Comparison of ENCODE assay signal across 25 cellular contexts in the genomic region with DNA sequence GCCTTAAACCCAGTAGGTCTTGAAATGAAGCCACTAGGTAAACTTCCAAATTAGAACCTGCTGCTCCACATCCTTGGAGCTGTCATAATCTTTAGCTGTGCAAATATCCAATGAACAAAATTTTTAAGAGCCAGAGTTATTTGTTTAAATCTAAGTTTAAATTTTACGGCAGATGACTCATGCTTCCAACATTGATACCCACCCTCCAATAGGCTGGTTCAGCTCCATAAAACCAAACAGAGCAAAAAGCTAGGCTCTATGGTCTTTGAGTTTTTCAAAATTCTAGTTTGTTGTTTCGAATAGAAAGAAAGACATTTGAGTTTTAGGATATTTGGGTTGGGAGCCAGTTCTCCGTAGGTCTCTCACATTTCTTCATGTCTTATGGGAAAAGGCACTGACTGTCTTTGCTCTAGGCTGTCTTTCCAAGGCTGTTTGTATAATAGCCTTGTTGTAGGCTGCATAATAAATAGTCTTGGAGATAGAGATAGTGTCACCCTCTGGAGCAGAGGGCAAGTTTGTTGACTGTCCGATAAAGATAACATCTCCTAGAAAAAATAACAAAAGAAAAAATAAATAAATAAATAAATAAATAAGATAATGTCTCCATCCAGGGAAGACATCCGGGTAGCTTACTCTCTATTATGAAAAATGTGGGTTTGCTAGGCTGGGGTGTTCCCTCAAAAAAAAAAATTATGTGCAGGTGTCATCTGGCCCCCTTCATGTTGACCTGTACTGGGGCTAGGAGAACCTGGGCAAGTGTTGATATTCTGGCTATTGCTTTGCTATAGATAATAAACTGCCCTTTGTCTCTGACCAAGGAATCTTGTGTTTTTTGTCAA.
"Had no signal": no experiment of that assay in that cellular context is flagged by ENCODE, and none has a peak within 500 bp of the region (broad histone marks: within the 10 kb centered on the region; RNA-seq: fewer than 3 reads in every experiment).

No MANE protein-coding gene starts in this region.

- H3K27ac Mint-ChIP-seq: activated CD4-positive, alpha-beta memory T cell treated with anti-CD3 and anti-CD28 coated beads for 36 hours; activated CD4-positive, alpha-beta T cell treated with anti-CD3 and anti-CD28 coated beads for 36 hours; activated naive CD8-positive, alpha-beta T cell treated with anti-CD3 and anti-CD28 coated beads, Interleukin-2, amount 10 ng/mL, durations not matched to agents 7 days and 5 days; mesothelial cell of epicardium; natural killer cell; stimulated activated naive CD8-positive, alpha-beta T cell treated with anti-CD3 and anti-CD28 coated beads, Interleukin-15, Interleukin-2, amounts not matched to agents 100 ng/mL and 50 ng/mL, for 24 hours; WTC11 had no signal

- H3K27ac ChIP-seq: coronary artery, esophagus squamous epithelium, gastroesophageal sphincter, psoas muscle, right atrium auricular region, transverse colon, vagina had no signal

- H3K27me3 ChIP-seq: esophagus squamous epithelium, gastroesophageal sphincter, right atrium auricular region, transverse colon, vagina had no signal

- H3K4me3 ChIP-seq: coronary artery, esophagus squamous epithelium, gastroesophageal sphincter, psoas muscle, right atrium auricular region, transverse colon, vagina had no signal

- ATAC-seq: activated CD4-positive, alpha-beta T cell treated with anti-CD3 and anti-CD28 coated beads for 36 hours; gastroesophageal sphincter; left ventricle myocardium superior; natural killer cell; psoas muscle; WTC11 had no signal

- H3K9me3 ChIP-seq: esophagus squamous epithelium, gastroesophageal sphincter, psoas muscle, right atrium auricular region, transverse colon, vagina had no signal

- H3K9me3 Mint-ChIP-seq: activated CD4-positive, alpha-beta memory T cell treated with anti-CD3 and anti-CD28 coated beads for 36 hours; activated naive CD8-positive, alpha-beta T cell treated with anti-CD3 and anti-CD28 coated beads, Interleukin-2, amount 10 ng/mL, durations not matched to agents 7 days and 5 days; natural killer cell; stimulated activated naive CD8-positive, alpha-beta T cell treated with anti-CD3 and anti-CD28 coated beads, Interleukin-15, Interleukin-2, amounts not matched to agents 100 ng/mL and 50 ng/mL, for 24 hours; WTC11 had no signal

- H3K36me3 ChIP-seq: esophagus squamous epithelium, gastroesophageal sphincter, right atrium auricular region, transverse colon, vagina had no signal

- DNase-seq: activated CD4-positive, alpha-beta memory T cell treated with anti-CD3 and anti-CD28 coated beads for 36 hours; activated CD4-positive, alpha-beta T cell treated with anti-CD3 and anti-CD28 coated beads for 36 hours; activated naive CD4-positive, alpha-beta T cell treated with Interleukin-2 at 50 U/mL for 16 hours; activated naive CD8-positive, alpha-beta T cell treated with anti-CD3 and anti-CD28 coated beads, Interleukin-2, amount 10 ng/mL, durations not matched to agents 7 days and 5 days; activated T-cell treated with anti-CD3 and anti-CD28 coated beads, Interleukin-2, amount 50 U/mL, for 48 hours; amygdala; cerebellar nuclear complex; esophagus squamous epithelium; head of caudate nucleus; hypothalamus; left ventricle myocardium superior; mammary epithelial cell; natural killer cell; psoas muscle; stimulated activated CD4-positive, alpha-beta T cell treated with anti-CD3 and anti-CD28 coated beads, Interleukin-12 subunit alpha, Interleukin-12 subunit beta, amount 100 ng/mL, for 4 hours; stimulated activated CD4-positive, alpha-beta T cell treated with anti-CD3 and anti-CD28 coated beads, Interleukin-4, amount 100 ng/mL, for 4 hours; substantia nigra; transverse colon had no signal

- H3K36me3 Mint-ChIP-seq: activated CD4-positive, alpha-beta memory T cell treated with anti-CD3 and anti-CD28 coated beads for 36 hours; activated naive CD8-positive, alpha-beta T cell treated with anti-CD3 and anti-CD28 coated beads, Interleukin-2, amount 10 ng/mL, durations not matched to agents 7 days and 5 days; natural killer cell; WTC11 had no signal
